ENCODE assay signal across 8 cellular contexts in the genomic region with DNA sequence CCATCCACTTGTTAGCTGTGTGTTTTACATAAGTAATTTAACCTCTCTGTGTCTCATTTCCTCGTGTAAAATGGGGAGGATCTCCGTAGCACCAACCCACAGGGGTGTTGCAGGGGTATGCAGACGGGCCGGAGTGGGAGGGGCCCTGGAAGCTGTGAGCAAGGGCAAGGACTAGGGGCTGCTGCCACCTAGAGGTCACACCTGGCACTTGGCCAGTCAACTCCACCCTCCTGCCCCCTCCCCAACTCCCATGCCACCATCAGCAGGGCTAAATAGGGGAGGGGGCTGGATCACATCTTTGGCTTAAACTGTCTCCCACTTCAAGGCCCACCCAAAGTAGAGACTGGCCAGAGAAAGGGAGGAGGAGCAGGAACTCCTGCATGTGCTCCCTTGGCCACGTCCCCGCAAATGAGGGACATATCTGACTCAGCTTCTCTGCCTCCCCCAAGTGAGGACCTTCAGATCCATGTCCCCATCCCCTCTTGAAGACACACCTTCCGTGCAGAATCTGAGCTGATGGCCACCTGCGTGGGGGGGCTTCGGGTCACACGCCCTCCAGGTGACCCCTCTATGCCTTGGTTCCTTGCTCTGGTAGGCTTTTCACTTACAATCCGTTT. TPM values are rescaled to one million over a fixed set of nuclear protein-coding genes. Genes with fewer than 3 reads are reported as not detected.
A peak's percentile ranks its signal among the peaks of the same experiment; 100 is the strongest.
DNase-seq lines count a peak whose midpoint lies in the region; ATAC-seq and TF ChIP-seq lines count a peak whose summit lies in the region.

No MANE protein-coding gene starts in this region.

- H3K4me2 ChIP-seq in osteoblast (ENCODE audit: insufficient read depth, low read length) = peak overlapping the region; percentile 77

- no peaks in the 10 kb centered on the region for H4K20me1 ChIP-seq in osteoblast (ENCODE audit: insufficient read depth, low read length)

- peak; percentile 87 for TF ChIP-seq CTCF in GM10266 (IDR thresholded peaks at IDR 0.05; ENCODE audit: control insufficient read depth, insufficient read depth, low read depth, missing control alignments)
- peak; percentile 55 for TF ChIP-seq CTCF in fibroblast of mammary gland (conservative IDR thresholded peaks at IDR 0.05; ENCODE audit: control insufficient read depth, insufficient read depth, low read depth, low read length)
- TF ChIP-seq CTCF in osteoblast (IDR thresholded peaks at IDR 0.05; ENCODE audit: extremely low read depth, low read depth, low read length) = peak; percentile 66
- TF ChIP-seq CTCF in tibial artery (IDR thresholded peaks at IDR 0.05) = peak; percentile 54 to 74

- H3K4me1 ChIP-seq in osteoblast (ENCODE audit: insufficient read depth, low read length) (peaks cover 77% of the 10 kb centered on the region), tibial artery (peaks cover 6 to 100% (median 95%) of the 10 kb centered on the region in 4 donors)

- peaks cover 18% of the 10 kb centered on the region for H3K4me1 Mint-ChIP-seq in activated T-helper 1 cell treated with anti-CD3 and anti-CD28 coated beads, Interleukin-12 subunit alpha, Interleukin-12 subunit beta, Interleukin-2, Interleukin-4 antibody, amounts not matched to agents 30 ng/mL and 10 ng/mL and 1 ng/mL, durations not matched to agents 14 hours and 24 hours and 36 hours (ENCODE audit: low read depth)

- H3K27me3 ChIP-seq in osteoblast (ENCODE audit: insufficient read depth, low read length) (no peaks in the 10 kb centered on the region), tibial artery (no peaks in the 10 kb centered on the region)

- peaks cover 25% of the 10 kb centered on the region for H3K79me2 ChIP-seq in osteoblast (ENCODE audit: insufficient read depth, low read length)

- peak; percentile 90 for DNase-seq in GM10266 (ENCODE audit: extremely low spot score)
- DNase-seq in HT-29 (ENCODE audit: low spot score) = peak; percentile 80
- peak; percentile 84 for DNase-seq in RKO (ENCODE audit: low spot score)
- peak; percentile 70 for DNase-seq in activated T-helper 1 cell treated with anti-CD3 and anti-CD28 coated beads, Interleukin-12 subunit alpha, Interleukin-12 subunit beta, Interleukin-2, Interleukin-4 antibody, amounts not matched to agents 30 ng/mL and 10 ng/mL and 1 ng/mL, durations not matched to agents 14 hours and 24 hours and 36 hours (ENCODE audit: low spot score)
- DNase-seq in fibroblast of mammary gland (ENCODE audit: low read depth) = peak; percentile 53
- peak; percentile 88 for DNase-seq in osteoblast (ENCODE audit: insufficient read length, low spot score, missing footprints)
- peak; percentile 67 to 86 for DNase-seq in tibial artery

- no peaks in the 10 kb centered on the region for H3K36me3 Mint-ChIP-seq in activated T-helper 1 cell treated with anti-CD3 and anti-CD28 coated beads, Interleukin-12 subunit alpha, Interleukin-12 subunit beta, Interleukin-2, Interleukin-4 antibody, amounts not matched to agents 30 ng/mL and 10 ng/mL and 1 ng/mL, durations not matched to agents 14 hours and 24 hours and 36 hours (ENCODE audit: low read depth)

- no peaks in the 10 kb centered on the region for H3K9me3 Mint-ChIP-seq in activated T-helper 1 cell treated with anti-CD3 and anti-CD28 coated beads, Interleukin-12 subunit alpha, Interleukin-12 subunit beta, Interleukin-2, Interleukin-4 antibody, amounts not matched to agents 30 ng/mL and 10 ng/mL and 1 ng/mL, durations not matched to agents 14 hours and 24 hours and 36 hours

- H3K27ac Mint-ChIP-seq in activated T-helper 1 cell treated with anti-CD3 and anti-CD28 coated beads, Interleukin-12 subunit alpha, Interleukin-12 subunit beta, Interleukin-2, Interleukin-4 antibody, amounts not matched to agents 30 ng/mL and 10 ng/mL and 1 ng/mL, durations not matched to agents 14 hours and 24 hours and 36 hours = no peak overlapping the region

- intact Hi-C loops in activated T-helper 1 cell treated with anti-CD3 and anti-CD28 coated beads, Interleukin-12 subunit alpha, Interleukin-12 subunit beta, Interleukin-2, Interleukin-4 antibody, amounts not matched to agents 30 ng/mL and 10 ng/mL and 1 ng/mL, durations not matched to agents 14 hours and 24 hours and 36 hours (cut with micrococcal nuclease) = loop anchor here (1.0 to 5.0 kb wide), 4 partner anchors 17 to 121 kb away; a partner anchor contains a TSS
- intact Hi-C loops in tibial artery (cut with DNase I; ENCODE audit: low total_unique reads) = no loop called here

- H3K27ac ChIP-seq in osteoblast (ENCODE audit: low read depth, low read length) (peak overlapping the region; percentile 99), tibial artery (peak overlapping the region; percentile 90)

- H3K36me3 ChIP-seq in osteoblast (ENCODE audit: insufficient read depth, low read length) (peaks cover 14% of the 10 kb centered on the region), tibial artery (no peaks in the 10 kb centered on the region)

- H3K4me3 Mint-ChIP-seq in activated T-helper 1 cell treated with anti-CD3 and anti-CD28 coated beads, Interleukin-12 subunit alpha, Interleukin-12 subunit beta, Interleukin-2, Interleukin-4 antibody, amounts not matched to agents 30 ng/mL and 10 ng/mL and 1 ng/mL, durations not matched to agents 14 hours and 24 hours and 36 hours = no peak overlapping the region

- H3K9me3 ChIP-seq in osteoblast (ENCODE audit: low read depth, low read length) (no peaks in the 10 kb centered on the region), tibial artery (no peaks in the 10 kb centered on the region)

- H2AFZ ChIP-seq in osteoblast (ENCODE audit: low read length) = no peak overlapping the region

- no peak overlapping the region for H3K4me3 ChIP-seq in fibroblast of mammary gland (ENCODE audit: control insufficient read depth, low read depth, low read length)
- H3K4me3 ChIP-seq in osteoblast (ENCODE audit: insufficient read depth, low read length) = peak overlapping the region; percentile 63
- H3K4me3 ChIP-seq in tibial artery = peak overlapping the region; percentile 8 to 43

- ATAC-seq in GM18873 (IDR thresholded peaks at IDR 0.05; ENCODE audit: low FRiP score, unreplicated experiment) = no peak

- peaks cover 2% of the 10 kb centered on the region for H3K27me3 Mint-ChIP-seq in activated T-helper 1 cell treated with anti-CD3 and anti-CD28 coated beads, Interleukin-12 subunit alpha, Interleukin-12 subunit beta, Interleukin-2, Interleukin-4 antibody, amounts not matched to agents 30 ng/mL and 10 ng/mL and 1 ng/mL, durations not matched to agents 14 hours and 24 hours and 36 hours (ENCODE audit: insufficient read depth)

RNA-seq across cellular contexts. Expression of a gene that starts 2.6 kb away (rescaled TPM):
- total RNA-seq in HT-29 (2014; rRNA removed; shearing (Covaris generic)) = 15.3 and 16.4 TPM in 2 replicates
- total RNA-seq in activated T-helper 1 cell treated with anti-CD3 and anti-CD28 coated beads, Interleukin-12 subunit alpha, Interleukin-12 subunit beta, Interleukin-2, Interleukin-4 antibody, amounts not matched to agents 30 ng/mL and 10 ng/mL and 1 ng/mL, durations not matched to agents 14 hours and 24 hours and 36 hours = 0.21 and 0.24 TPM in 2 replicates
- total RNA-seq in osteoblast = 18.3 and 23.9 TPM in 2 replicates

RNA-seq across cellular contexts. Expression of a gene that starts 12.7 kb away (rescaled TPM):
- 72.8 and 94.3 TPM in 2 replicates for total RNA-seq in HT-29 (2014; rRNA removed; shearing (Covaris generic))
- total RNA-seq in activated T-helper 1 cell treated with anti-CD3 and anti-CD28 coated beads, Interleukin-12 subunit alpha, Interleukin-12 subunit beta, Interleukin-2, Interleukin-4 antibody, amounts not matched to agents 30 ng/mL and 10 ng/mL and 1 ng/mL, durations not matched to agents 14 hours and 24 hours and 36 hours = not detected in 2 replicates
- total RNA-seq in osteoblast = not detected in 2 replicates

RNA-seq across cellular contexts. Expression of a gene that starts 14.7 kb away (rescaled TPM):
- total RNA-seq in HT-29 (2014; rRNA removed; shearing (Covaris generic)) = 7.9 and 10.2 TPM in 2 replicates
- total RNA-seq in activated T-helper 1 cell treated with anti-CD3 and anti-CD28 coated beads, Interleukin-12 subunit alpha, Interleukin-12 subunit beta, Interleukin-2, Interleukin-4 antibody, amounts not matched to agents 30 ng/mL and 10 ng/mL and 1 ng/mL, durations not matched to agents 14 hours and 24 hours and 36 hours = 19.2 and 25.1 TPM in 2 replicates
- total RNA-seq in osteoblast = 16.8 and 17.7 TPM in 2 replicates

RNA-seq across cellular contexts. Expression of a gene that starts 19.9 kb away (rescaled TPM):
- total RNA-seq in HT-29 (2014; rRNA removed; shearing (Covaris generic)) = 0.81 and 1.3 TPM in 2 replicates
- total RNA-seq in activated T-helper 1 cell treated with anti-CD3 and anti-CD28 coated beads, Interleukin-12 subunit alpha, Interleukin-12 subunit beta, Interleukin-2, Interleukin-4 antibody, amounts not matched to agents 30 ng/mL and 10 ng/mL and 1 ng/mL, durations not matched to agents 14 hours and 24 hours and 36 hours = 0.02 and 0.54 TPM in 2 replicates
- 0.29 and 0.36 TPM in 2 replicates for total RNA-seq in osteoblast

RNA-seq across cellular contexts. Expression of a gene that starts 30.4 kb away (rescaled TPM):
- 0.38 and 0.91 TPM in 2 replicates for total RNA-seq in HT-29 (2014; rRNA removed; shearing (Covaris generic))
- total RNA-seq in activated T-helper 1 cell treated with anti-CD3 and anti-CD28 coated beads, Interleukin-12 subunit alpha, Interleukin-12 subunit beta, Interleukin-2, Interleukin-4 antibody, amounts not matched to agents 30 ng/mL and 10 ng/mL and 1 ng/mL, durations not matched to agents 14 hours and 24 hours and 36 hours = 88.5 and 89.0 TPM in 2 replicates
- under 0.01 TPM in 2 replicates for total RNA-seq in osteoblast

Comparison
In these comparisons a context has a peak if more than half of its experiments do, and no peak if none do; other contexts are left out.
1. RNA of a gene that starts 2.6 kb away (total RNA-seq): 18.3 to 23.9 TPM in osteoblast and 15.3 to 16.4 TPM in HT-29; 0.21 to 0.24 TPM in activated T-helper 1 cell treated with anti-CD3 and anti-CD28 coated beads, Interleukin-12 subunit alpha, Interleukin-12 subunit beta, Interleukin-2, Interleukin-4 antibody, amounts not matched to agents 30 ng/mL and 10 ng/mL and 1 ng/mL, durations not matched to agents 14 hours and 24 hours and 36 hours; every median in the first group is over 10 times any median in the second.
2. RNA of a gene that starts 12.7 kb away (total RNA-seq): 72.8 to 94.3 TPM in HT-29; not detected in activated T-helper 1 cell treated with anti-CD3 and anti-CD28 coated beads, Interleukin-12 subunit alpha, Interleukin-12 subunit beta, Interleukin-2, Interleukin-4 antibody, amounts not matched to agents 30 ng/mL and 10 ng/mL and 1 ng/mL, durations not matched to agents 14 hours and 24 hours and 36 hours and not detected in osteoblast; every median in the first group is over 10 times any median in the second.
3. Peak in every context shown above with its lines, with median percentiles within 50 percentile points of each other: DNase-seq and CTCF ChIP-seq.